ENCODE assay signal across 8 cellular contexts in the genomic region with DNA sequence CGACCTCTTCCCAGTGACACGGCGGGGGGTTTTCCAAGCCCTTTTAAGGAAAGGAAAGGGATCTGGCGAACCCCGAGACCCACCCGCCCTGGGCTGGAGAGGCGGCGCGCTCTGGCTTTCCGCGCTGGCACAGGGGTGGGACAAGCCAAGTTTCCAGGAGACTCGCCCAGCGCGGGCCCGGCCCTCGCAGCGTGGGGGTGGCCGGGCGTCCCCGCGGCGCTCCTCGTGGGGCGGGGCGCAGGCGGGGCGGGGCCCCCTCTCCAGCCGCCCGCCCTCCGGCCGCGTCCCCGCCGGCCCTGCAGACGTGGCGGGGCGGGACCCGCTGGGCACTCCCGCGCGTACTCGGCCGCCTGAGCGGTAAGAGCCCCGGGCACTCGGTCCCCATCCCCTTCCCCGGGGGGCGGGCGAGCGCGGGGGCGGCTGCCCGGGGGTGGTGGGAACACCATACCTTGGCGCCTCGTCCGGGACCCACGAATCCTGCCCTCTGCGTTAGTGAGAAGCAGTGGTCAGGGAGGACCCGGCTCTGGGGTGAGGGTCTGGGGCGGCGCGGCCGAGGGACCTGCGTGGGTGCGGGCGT. TPM values are rescaled to one million over a fixed set of nuclear protein-coding genes. Genes with fewer than 3 reads are reported as not detected.
DNase-seq lines count a peak whose midpoint lies in the region; ATAC-seq and TF ChIP-seq lines count a peak whose summit lies in the region.

A gene (plus strand): TSS at position 329 of the 577 bp plus-strand sequence. CDS start 10,273 bp downstream, outside the sequence.

- peak; percentile 45 to 47 for TF ChIP-seq POLR2A in gastrocnemius medialis (IDR thresholded peaks at IDR 0.05)

- H3K27ac Mint-ChIP-seq in central memory CD8-positive, alpha-beta T cell (ENCODE audit: low read depth) = no peak within 1 kb of the TSS
- no peak within 1 kb of the TSS for H3K27ac Mint-ChIP-seq in immature natural killer cell

- TF ChIP-seq CTCF in HL-60 (IDR thresholded peaks at IDR 0.05; ENCODE audit: insufficient read depth, low read length) (no peak), gastrocnemius medialis (IDR thresholded peaks at IDR 0.05 in 4 of 5, conservative IDR thresholded peaks at IDR 0.05 in 1 of 5) (no peak)

- H3K4me3 ChIP-seq in HL-60 (replicated peaks; ENCODE audit: insufficient read depth, low read length) (peak within 1 kb of the TSS; percentile 66), gastrocnemius medialis (peak within 1 kb of the TSS; percentile 69 to 83 (median 75))

- no peaks in the 10 kb centered on the region for H3K9me3 ChIP-seq in gastrocnemius medialis

- intact Hi-C loops in gastrocnemius medialis (cut with DNase I; ENCODE audit: low total_unique reads) = loop anchor here (2.0 to 10.0 kb wide), 2 partner anchors 177 to 1183 kb away; a partner anchor contains a TSS

- ATAC-seq in GM19463 (IDR thresholded peaks at IDR 0.05; ENCODE audit: unreplicated experiment) (peak; percentile 97), gastrocnemius medialis (peak; percentile 77 to 78)
- no peak for ATAC-seq in central memory CD8-positive, alpha-beta T cell (replicated peaks; ENCODE audit: extremely low read depth, poor library complexity, severe bottlenecking)

- H3K4me3 Mint-ChIP-seq in central memory CD8-positive, alpha-beta T cell = peak within 1 kb of the TSS; percentile 61
- H3K4me3 Mint-ChIP-seq in immature natural killer cell = peak within 1 kb of the TSS; percentile 74 to 82 (median 78)

- peaks cover 19 to 23% of the 10 kb centered on the region in 2 donors for H3K4me1 ChIP-seq in gastrocnemius medialis

- H3K27me3 ChIP-seq in HL-60 (ENCODE audit: insufficient read depth, poor library complexity, severe bottlenecking) (no peaks in the 10 kb centered on the region), gastrocnemius medialis (no peaks in the 10 kb centered on the region)

- no peaks in the 10 kb centered on the region for H3K9me3 Mint-ChIP-seq in central memory CD8-positive, alpha-beta T cell
- no peaks in the 10 kb centered on the region for H3K9me3 Mint-ChIP-seq in immature natural killer cell

- H3K27me3 Mint-ChIP-seq in central memory CD8-positive, alpha-beta T cell = peaks cover 59% of the 10 kb centered on the region
- peaks cover 4 to 12% (median 11%) of the 10 kb centered on the region in 3 donors for H3K27me3 Mint-ChIP-seq in immature natural killer cell (ENCODE audit: low read depth in 3 of 3)

- H3K4me1 Mint-ChIP-seq in central memory CD8-positive, alpha-beta T cell = no peaks in the 10 kb centered on the region
- peaks cover 4 to 10% of the 10 kb centered on the region in 2 donors for H3K4me1 Mint-ChIP-seq in immature natural killer cell

- in situ Hi-C loops in gastrocnemius medialis (cut with MboI; ENCODE audit: low sequenced_read_pairs in 4 of 4) = no loop called here

- no peaks in the 10 kb centered on the region for H3K36me3 Mint-ChIP-seq in central memory CD8-positive, alpha-beta T cell (ENCODE audit: insufficient read depth)
- H3K36me3 Mint-ChIP-seq in immature natural killer cell = no peaks in the 10 kb centered on the region

- H3K27ac ChIP-seq in HL-60 (replicated peaks) = no peak within 1 kb of the TSS
- H3K27ac ChIP-seq in gastrocnemius medialis = peak within 1 kb of the TSS; percentile 78 to 89 (median 82)

- no peaks in the 10 kb centered on the region for H3K36me3 ChIP-seq in gastrocnemius medialis

- DNase-seq in Daoy (ENCODE audit: low read depth) (peak; percentile 87), HL-60 (ENCODE audit: low read depth in 1 of 2, low spot score in 1 of 2) (no peak), SW 1271 (lab: John Stamatoyannopoulos, UW) (peak; percentile 46 to 78), immature natural killer cell (peak in 2 of 3 donors; percentile 20 to 29), gastrocnemius medialis (peak; percentile 42 to 61), NK-92 (lab: John Stamatoyannopoulos, UW; ENCODE audit: unreplicated experiment) (no peak)
- DNase-seq in central memory CD8-positive, alpha-beta T cell (ENCODE audit: low spot score in 2 of 2) = no peak

RNA-seq across cellular contexts. Expression of the gene that starts here (rescaled TPM):
- total RNA-seq in Daoy (2014; rRNA removed; shearing (Covaris generic)) = 35.6 and 37.1 TPM in 2 replicates
- not detected for polyA plus RNA-seq in immature natural killer cell
- 10 to 100 TPM; 23.2 to 47.5 (median 27.4) TPM for total RNA-seq in gastrocnemius medialis

Comparison
In these comparisons a context has a peak if more than half of its experiments do, and no peak if none do; other contexts are left out.
1. Peak in DNase-seq in immature natural killer cell; RNA of the gene not detected or under 1 TPM.
2. DNase-seq: peak in Daoy (single experiment), SW 1271 (2 of 2) and gastrocnemius medialis (2 of 2); none in HL-60 (0 of 2), central memory CD8-positive, alpha-beta T cell (0 of 2) and NK-92 (single experiment).